13 cellular contexts compared by ENCODE assay signal in genomic region chr10:114824396-114824795, GRCh38. TPM values are rescaled to one million over a fixed set of nuclear protein-coding genes. Genes with fewer than 3 reads are reported as not detected.
DNase-seq lines count a peak whose midpoint lies in the region; ATAC-seq and TF ChIP-seq lines count a peak whose summit lies in the region.
"Had no signal": no experiment of that assay in that cellular context is flagged by ENCODE, and none has a peak within 500 bp of the region (broad histone marks: within the 10 kb centered on the region; RNA-seq: fewer than 3 reads in every experiment).

No MANE protein-coding gene starts in this region.

- no peak for TF ChIP-seq CTCF in fibroblast of the aortic adventitia (IDR thresholded peaks at IDR 0.05; ENCODE audit: insufficient read depth, low read length)

- H3K36me3 Mint-ChIP-seq in activated CD4-positive, alpha-beta T cell treated with anti-CD3 and anti-CD28 coated beads, Interleukin-2, amount 10 ng/mL, durations not matched to agents 24 days and 14 days (ENCODE audit: low read depth) = peaks cover 28% of the 10 kb centered on the region
- peaks cover 14% of the 10 kb centered on the region for H3K36me3 Mint-ChIP-seq in T-cell

- POLR2A ChIA-PET in T-cell (lab: Charles Lee) = no interaction called here

- CTCF ChIA-PET in T-cell (lab: Charles Lee) = no interaction called here

- no peaks in the 10 kb centered on the region for H3K9me3 ChIP-seq in skeletal muscle tissue (ENCODE audit: control insufficient read depth in 3 of 3, low read length in 3 of 3)

- H3K27ac Mint-ChIP-seq in activated CD4-positive, alpha-beta T cell treated with anti-CD3 and anti-CD28 coated beads, Interleukin-2, amount 10 ng/mL, durations not matched to agents 24 days and 14 days = no peak overlapping the region
- H3K27ac Mint-ChIP-seq in T-cell = no peak overlapping the region

- H3K4me1 ChIP-seq in skeletal muscle tissue (ENCODE audit: control insufficient read depth in 3 of 3, insufficient read depth in 3 of 3, low read length in 3 of 3) = peaks cover 22 to 27% (median 23%) of the 10 kb centered on the region in 3 donors

- H3K4me3 ChIP-seq in fibroblast of the aortic adventitia (ENCODE audit: low read depth, low read length) = peak overlapping the region; percentile 52
- no peak overlapping the region for H3K4me3 ChIP-seq in skeletal muscle tissue (ENCODE audit: low read length in 3 of 3)

- H3K4me3 Mint-ChIP-seq in activated CD4-positive, alpha-beta T cell treated with anti-CD3 and anti-CD28 coated beads, Interleukin-2, amount 10 ng/mL, durations not matched to agents 24 days and 14 days = peak overlapping the region; percentile 33
- peak overlapping the region; percentile 31 to 95 (median 40) for H3K4me3 Mint-ChIP-seq in T-cell

- peak overlapping the region; percentile 87 for H3K27ac ChIP-seq in skeletal muscle tissue (ENCODE audit: low read depth, low read length)

- no peak for TF ChIP-seq POLR2A in GM18505 (IDR thresholded peaks at IDR 0.05; ENCODE audit: borderline replicate concordance, extremely low read depth, insufficient read depth, insufficient read length)

- peak overlapping the region in 1 of 3 donors; percentile 11 for H3K9ac ChIP-seq in skeletal muscle tissue (ENCODE audit: low read depth in 1 of 3, low read length in 3 of 3)

- ATAC-seq in T-cell (replicated peaks in 1 of 4) (no peak), HG02642 (IDR thresholded peaks at IDR 0.05; ENCODE audit: poor library complexity, unreplicated experiment) (no peak), GM18505 (IDR thresholded peaks at IDR 0.05; ENCODE audit: unreplicated experiment) (no peak)
- ATAC-seq: left cardiac atrium had no signal

- H3K27me3 ChIP-seq in skeletal muscle tissue (ENCODE audit: control insufficient read depth in 3 of 3, insufficient read depth in 3 of 3, low read length in 3 of 3) = no peaks in the 10 kb centered on the region

- intact Hi-C loops in activated CD4-positive, alpha-beta T cell treated with anti-CD3 and anti-CD28 coated beads, Interleukin-2, amount 10 ng/mL, durations not matched to agents 24 days and 14 days (cut with micrococcal nuclease) = loop anchor here (2.0 kb wide), 2 partner anchors 24 to 32 kb away; no protein-coding TSS in a partner anchor

- peaks cover 37% of the 10 kb centered on the region for H3K4me1 Mint-ChIP-seq in activated CD4-positive, alpha-beta T cell treated with anti-CD3 and anti-CD28 coated beads, Interleukin-2, amount 10 ng/mL, durations not matched to agents 24 days and 14 days
- H3K4me1 Mint-ChIP-seq in T-cell = peaks cover 47 to 65% (median 53%) of the 10 kb centered on the region in 3 donors

- no peak for DNase-seq in activated CD4-positive, alpha-beta T cell treated with anti-CD3 and anti-CD28 coated beads, Interleukin-2, amount 10 ng/mL, durations not matched to agents 24 days and 14 days
- DNase-seq in activated CD4-positive, alpha-beta T cell treated with anti-CD3 and anti-CD28 coated beads for 1 hour = no peak
- DNase-seq in T-cell = no peak
- peak; percentile 71 for DNase-seq in fibroblast of the aortic adventitia (ENCODE audit: low read depth)
- DNase-seq in stimulated activated CD8-positive, alpha-beta memory T cell treated with anti-CD3 and anti-CD28 coated beads, Interleukin-4, amount 100 ng/mL, for 48 hours = no peak
- DNase-seq: ACHN; effector CD4-positive, alpha-beta T cell; left cardiac atrium; NCI-H1436; stimulated activated CD4-positive, alpha-beta T cell treated with anti-CD3 and anti-CD28 coated beads, Interleukin-15, amount 100 ng/mL, for 24 hours had no signal

- H3K27me3 Mint-ChIP-seq in activated CD4-positive, alpha-beta T cell treated with anti-CD3 and anti-CD28 coated beads, Interleukin-2, amount 10 ng/mL, durations not matched to agents 24 days and 14 days = peaks cover 2% of the 10 kb centered on the region
- H3K27me3 Mint-ChIP-seq in T-cell = no peaks in the 10 kb centered on the region

- H3K36me3 ChIP-seq in skeletal muscle tissue (ENCODE audit: control insufficient read depth in 3 of 3, insufficient read depth in 3 of 3, low read length in 3 of 3) = no peaks in the 10 kb centered on the region

- no peaks in the 10 kb centered on the region for H3K9me3 Mint-ChIP-seq in activated CD4-positive, alpha-beta T cell treated with anti-CD3 and anti-CD28 coated beads, Interleukin-2, amount 10 ng/mL, durations not matched to agents 24 days and 14 days
- H3K9me3 Mint-ChIP-seq in T-cell = no peaks in the 10 kb centered on the region

RNA-seq across cellular contexts. Expression of gene FHIP2A, which starts 2.8 kb away (rescaled TPM):
- total RNA-seq in activated CD4-positive, alpha-beta T cell treated with anti-CD3 and anti-CD28 coated beads, Interleukin-2, amount 10 ng/mL, durations not matched to agents 24 days and 14 days = 24.2 and 24.7 TPM in 2 replicates
- total RNA-seq in T-cell (10 to 100 TPM; 27.0 to 37.0 (median 31.9) TPM), fibroblast of the aortic adventitia (ENCODE audit: low replicate concordance) (36.6 and 54.7 TPM in 2 replicates), skeletal muscle tissue (23.0 TPM)
